Comparison of ENCODE assay signal across 13 cellular contexts in genomic region chr2:9702604-9703084, GRCh38.
DNase-seq lines count a peak whose midpoint lies in the region; ATAC-seq and TF ChIP-seq lines count a peak whose summit lies in the region.
"Had no signal": no experiment of that assay in that cellular context is flagged by ENCODE, and none has a peak within 500 bp of the region (broad histone marks: within the 10 kb centered on the region; RNA-seq: fewer than 3 reads in every experiment).

No MANE protein-coding gene starts in this region.

- H2AFZ ChIP-seq in GM23248 (no peak overlapping the region), neural progenitor cell (replicated peaks) (no peak overlapping the region), OCI-LY7 (ENCODE audit: low read length) (no peak overlapping the region)

- TF ChIP-seq POLR2A in adrenal gland (IDR thresholded peaks at IDR 0.05) = no peak

- H3K9ac ChIP-seq in GM23248 (peak overlapping the region; percentile 54), neural progenitor cell (no peak overlapping the region)

- peaks cover 20% of the 10 kb centered on the region for H3K27me3 Mint-ChIP-seq in activated CD8-positive, alpha-beta T cell treated with anti-CD3 and anti-CD28 coated beads, Interleukin-2, amount 10 ng/mL, durations not matched to agents 7 days and 5 days (ENCODE audit: low read depth)
- peaks cover 2% of the 10 kb centered on the region for H3K27me3 Mint-ChIP-seq in activated CD8-positive, alpha-beta T cell treated with anti-CD3 and anti-CD28 coated beads for 36 hours
- H3K27me3 Mint-ChIP-seq in activated T-helper 2 cell treated with anti-CD3 and anti-CD28 coated beads, Interferon-gamma antibody, Interleukin-2, Interleukin-4, amounts not matched to agents 10 μg/mL and 5 μg/mL and 100 μg/mL, durations not matched to agents 14 hours and 24 hours and 36 hours (ENCODE audit: low read depth) = no peaks in the 10 kb centered on the region
- H3K27me3 Mint-ChIP-seq in neural progenitor cell (ENCODE audit: insufficient read depth, low read depth) = peaks cover 12% of the 10 kb centered on the region
- no peaks in the 10 kb centered on the region for H3K27me3 Mint-ChIP-seq in chondrocyte (ENCODE audit: low read depth)

- CTCF ChIA-PET in activated CD8-positive, alpha-beta T cell treated with anti-CD3 and anti-CD28 coated beads, Interleukin-2, amount 10 ng/mL, durations not matched to agents 7 days and 5 days (lab: Charles Lee) = interaction anchor here (0.7 to 1.5 kb wide), 12 partner anchors 10 to 229 kb away, joined by 3 to 6 read pairs (median 4); partner anchors contain the start of gene YWHAQ
- CTCF ChIA-PET in activated CD8-positive, alpha-beta T cell treated with anti-CD3 and anti-CD28 coated beads for 36 hours (lab: Charles Lee) = interaction anchor here (0.6 to 1.2 kb wide), 6 partner anchors 9 to 72 kb away, joined by 3 to 6 read pairs (median 3); partner anchors contain the start of gene YWHAQ
- CTCF ChIA-PET in OCI-LY7 (lab: Charles Lee; ENCODE audit: unreplicated experiment) = no interaction called here

- peaks cover 3% of the 10 kb centered on the region for H3K36me3 Mint-ChIP-seq in activated CD8-positive, alpha-beta T cell treated with anti-CD3 and anti-CD28 coated beads, Interleukin-2, amount 10 ng/mL, durations not matched to agents 7 days and 5 days (ENCODE audit: low read depth)
- no peaks in the 10 kb centered on the region for H3K36me3 Mint-ChIP-seq in activated CD8-positive, alpha-beta T cell treated with anti-CD3 and anti-CD28 coated beads for 36 hours (ENCODE audit: low read depth)
- peaks cover 3% of the 10 kb centered on the region for H3K36me3 Mint-ChIP-seq in activated T-helper 2 cell treated with anti-CD3 and anti-CD28 coated beads, Interferon-gamma antibody, Interleukin-2, Interleukin-4, amounts not matched to agents 10 μg/mL and 5 μg/mL and 100 μg/mL, durations not matched to agents 14 hours and 24 hours and 36 hours (ENCODE audit: low read depth)
- no peaks in the 10 kb centered on the region for H3K36me3 Mint-ChIP-seq in neural progenitor cell
- H3K36me3 Mint-ChIP-seq in chondrocyte (ENCODE audit: low read depth) = no peaks in the 10 kb centered on the region

- H3K9me3 Mint-ChIP-seq in activated CD8-positive, alpha-beta T cell treated with anti-CD3 and anti-CD28 coated beads, Interleukin-2, amount 10 ng/mL, durations not matched to agents 7 days and 5 days (ENCODE audit: insufficient read depth) = no peaks in the 10 kb centered on the region
- H3K9me3 Mint-ChIP-seq in activated CD8-positive, alpha-beta T cell treated with anti-CD3 and anti-CD28 coated beads for 36 hours = peaks cover 3% of the 10 kb centered on the region
- peaks cover 14% of the 10 kb centered on the region for H3K9me3 Mint-ChIP-seq in activated T-helper 2 cell treated with anti-CD3 and anti-CD28 coated beads, Interferon-gamma antibody, Interleukin-2, Interleukin-4, amounts not matched to agents 10 μg/mL and 5 μg/mL and 100 μg/mL, durations not matched to agents 14 hours and 24 hours and 36 hours
- H3K9me3 Mint-ChIP-seq in neural progenitor cell (peaks cover 7% of the 10 kb centered on the region), chondrocyte (ENCODE audit: low read depth) (no peaks in the 10 kb centered on the region)

- peaks cover 51% of the 10 kb centered on the region for H3K4me1 Mint-ChIP-seq in activated CD8-positive, alpha-beta T cell treated with anti-CD3 and anti-CD28 coated beads, Interleukin-2, amount 10 ng/mL, durations not matched to agents 7 days and 5 days (ENCODE audit: low read depth)
- H3K4me1 Mint-ChIP-seq in activated CD8-positive, alpha-beta T cell treated with anti-CD3 and anti-CD28 coated beads for 36 hours (ENCODE audit: low read depth) = peaks cover 36% of the 10 kb centered on the region
- peaks cover 61% of the 10 kb centered on the region for H3K4me1 Mint-ChIP-seq in activated T-helper 2 cell treated with anti-CD3 and anti-CD28 coated beads, Interferon-gamma antibody, Interleukin-2, Interleukin-4, amounts not matched to agents 10 μg/mL and 5 μg/mL and 100 μg/mL, durations not matched to agents 14 hours and 24 hours and 36 hours (ENCODE audit: low read depth)
- peaks cover 41% of the 10 kb centered on the region for H3K4me1 Mint-ChIP-seq in neural progenitor cell
- peaks cover 32% of the 10 kb centered on the region for H3K4me1 Mint-ChIP-seq in chondrocyte (ENCODE audit: low read depth)

- no peak for TF ChIP-seq CTCF in activated CD8-positive, alpha-beta T cell treated with anti-CD3 and anti-CD28 coated beads for 36 hours (IDR thresholded peaks at IDR 0.05)
- TF ChIP-seq CTCF in neural progenitor cell (IDR thresholded peaks at IDR 0.05) (no peak), OCI-LY7 (conservative IDR thresholded peaks at IDR 0.05; ENCODE audit: low read length) (no peak), chondrocyte (IDR thresholded peaks at IDR 0.05) (no peak), adrenal gland (IDR thresholded peaks at IDR 0.05) (no peak)

- no peak for DNase-seq in activated CD8-positive, alpha-beta T cell treated with anti-CD3 and anti-CD28 coated beads, Interleukin-2, amount 10 ng/mL, durations not matched to agents 7 days and 5 days
- no peak for DNase-seq in activated CD8-positive, alpha-beta T cell treated with anti-CD3 and anti-CD28 coated beads for 36 hours
- DNase-seq in GM23248 (no peak), neural progenitor cell (ENCODE audit: low spot score) (no peak), OCI-LY7 (ENCODE audit: low spot score) (no peak), chondrocyte (ENCODE audit: low spot score) (no peak), adrenal gland (no peak)
- no peak for DNase-seq in activated T-helper 2 cell treated with anti-CD3 and anti-CD28 coated beads, Interferon-gamma antibody, Interleukin-2, Interleukin-4, amounts not matched to agents 10 μg/mL and 5 μg/mL and 100 μg/mL, durations not matched to agents 14 hours and 24 hours and 36 hours (ENCODE audit: low spot score)
- DNase-seq: cerebellar nuclear complex, naive B cell, NCI-H1105 had no signal

- peak overlapping the region; percentile 81 for H3K27ac ChIP-seq in GM23248
- no peak overlapping the region for H3K27ac ChIP-seq in neural progenitor cell
- H3K27ac ChIP-seq in OCI-LY7 (ENCODE audit: low read depth, low read length, poor library complexity, severe bottlenecking) = no peak overlapping the region
- H3K27ac ChIP-seq in adrenal gland = no peak overlapping the region
- H3K27ac ChIP-seq: gastrocnemius medialis, SK-N-MC had no signal

- in situ Hi-C loops in GM23248 (cut with MboI) = no loop called here

- peak overlapping the region; percentile 67 for H3K27ac Mint-ChIP-seq in activated CD8-positive, alpha-beta T cell treated with anti-CD3 and anti-CD28 coated beads, Interleukin-2, amount 10 ng/mL, durations not matched to agents 7 days and 5 days
- no peak overlapping the region for H3K27ac Mint-ChIP-seq in activated CD8-positive, alpha-beta T cell treated with anti-CD3 and anti-CD28 coated beads for 36 hours
- peak overlapping the region; percentile 83 for H3K27ac Mint-ChIP-seq in activated T-helper 2 cell treated with anti-CD3 and anti-CD28 coated beads, Interferon-gamma antibody, Interleukin-2, Interleukin-4, amounts not matched to agents 10 μg/mL and 5 μg/mL and 100 μg/mL, durations not matched to agents 14 hours and 24 hours and 36 hours
- peak overlapping the region; percentile 71 for H3K27ac Mint-ChIP-seq in neural progenitor cell
- no peak overlapping the region for H3K27ac Mint-ChIP-seq in chondrocyte (ENCODE audit: unreplicated experiment)

- H3K4me1 ChIP-seq in GM23248 (ENCODE audit: insufficient read depth) (peaks cover 27% of the 10 kb centered on the region), neural progenitor cell (no peaks in the 10 kb centered on the region), OCI-LY7 (ENCODE audit: insufficient read depth, low read length, poor library complexity, severe bottlenecking) (no peaks in the 10 kb centered on the region), adrenal gland (replicated peaks in 1 of 2) (no peaks in the 10 kb centered on the region)

- H3F3A ChIP-seq in GM23248 (ENCODE audit: insufficient read depth) = peaks cover 18% of the 10 kb centered on the region; the same call in 1 of the 2 replicates
- no peaks in the 10 kb centered on the region for H3F3A ChIP-seq in neural progenitor cell (ENCODE audit: low read depth)

- H3K4me3 ChIP-seq in GM23248 (no peak overlapping the region), neural progenitor cell (no peak overlapping the region), OCI-LY7 (ENCODE audit: low read depth, low read length, poor library complexity, severe bottlenecking) (no peak overlapping the region), adrenal gland (no peak overlapping the region)
- H3K4me3 ChIP-seq: gastrocnemius medialis, SK-N-MC had no signal

- H3K36me3 ChIP-seq in GM23248 (ENCODE audit: low read depth) (no peaks in the 10 kb centered on the region), neural progenitor cell (no peaks in the 10 kb centered on the region), OCI-LY7 (ENCODE audit: insufficient read depth, low read length) (no peaks in the 10 kb centered on the region), adrenal gland (replicated peaks in 1 of 2) (no peaks in the 10 kb centered on the region)
- H3K36me3 ChIP-seq: gastrocnemius medialis had no signal

- H4K20me1 ChIP-seq in GM23248 (ENCODE audit: insufficient read depth) = no peaks in the 10 kb centered on the region
- H4K20me1 ChIP-seq in neural progenitor cell (ENCODE audit: low read depth) = no peaks in the 10 kb centered on the region
- no peaks in the 10 kb centered on the region for H4K20me1 ChIP-seq in OCI-LY7 (ENCODE audit: insufficient read depth, low read length)

- H3K4me3 Mint-ChIP-seq in activated CD8-positive, alpha-beta T cell treated with anti-CD3 and anti-CD28 coated beads, Interleukin-2, amount 10 ng/mL, durations not matched to agents 7 days and 5 days = no peak overlapping the region
- no peak overlapping the region for H3K4me3 Mint-ChIP-seq in activated CD8-positive, alpha-beta T cell treated with anti-CD3 and anti-CD28 coated beads for 36 hours
- H3K4me3 Mint-ChIP-seq in activated T-helper 2 cell treated with anti-CD3 and anti-CD28 coated beads, Interferon-gamma antibody, Interleukin-2, Interleukin-4, amounts not matched to agents 10 μg/mL and 5 μg/mL and 100 μg/mL, durations not matched to agents 14 hours and 24 hours and 36 hours (ENCODE audit: low read depth) = no peak overlapping the region
- H3K4me3 Mint-ChIP-seq in neural progenitor cell (no peak overlapping the region), chondrocyte (ENCODE audit: unreplicated experiment) (no peak overlapping the region)
- H3K4me3 Mint-ChIP-seq: naive B cell had no signal

- no peaks in the 10 kb centered on the region for H3K9me3 ChIP-seq in GM23248 (ENCODE audit: low read depth)
- H3K9me3 ChIP-seq in neural progenitor cell (ENCODE audit: low read depth) = no peaks in the 10 kb centered on the region
- no peaks in the 10 kb centered on the region for H3K9me3 ChIP-seq in OCI-LY7 (ENCODE audit: low read length)
- no peaks in the 10 kb centered on the region for H3K9me3 ChIP-seq in adrenal gland (replicated peaks in 1 of 3)
- H3K9me3 ChIP-seq: gastrocnemius medialis had no signal

- H3K4me2 ChIP-seq in GM23248 (ENCODE audit: unreplicated experiment) = peak overlapping the region; percentile 76
- no peak overlapping the region for H3K4me2 ChIP-seq in neural progenitor cell
- H3K4me2 ChIP-seq in OCI-LY7 (ENCODE audit: low read length) = no peak overlapping the region

- ATAC-seq in activated CD8-positive, alpha-beta T cell treated with anti-CD3 and anti-CD28 coated beads, Interleukin-2, amount 10 ng/mL, durations not matched to agents 7 days and 5 days = no peak
- ATAC-seq in activated CD8-positive, alpha-beta T cell treated with anti-CD3 and anti-CD28 coated beads for 36 hours = no peak
- ATAC-seq: gastrocnemius medialis had no signal

- intact Hi-C loops in activated CD8-positive, alpha-beta T cell treated with anti-CD3 and anti-CD28 coated beads for 36 hours (cut with micrococcal nuclease) = loop anchor here (5.0 kb wide), 1 partner anchor 45 kb away; no protein-coding TSS in a partner anchor
- intact Hi-C loops in activated T-helper 2 cell treated with anti-CD3 and anti-CD28 coated beads, Interferon-gamma antibody, Interleukin-2, Interleukin-4, amounts not matched to agents 10 μg/mL and 5 μg/mL and 100 μg/mL, durations not matched to agents 14 hours and 24 hours and 36 hours (cut with micrococcal nuclease) = loop anchor here (1.0 to 2.0 kb wide), 3 partner anchors 10 to 72 kb away; partner anchors contain the start of gene YWHAQ
- intact Hi-C loops in OCI-LY7 (cut with micrococcal nuclease; ENCODE audit: unreplicated experiment) = no loop called here
- intact Hi-C loops in adrenal gland (cut with DNase I) = no loop called here

- H3K79me2 ChIP-seq in GM23248 (ENCODE audit: insufficient read depth) (no peaks in the 10 kb centered on the region), neural progenitor cell (ENCODE audit: low read depth) (no peaks in the 10 kb centered on the region), OCI-LY7 (ENCODE audit: insufficient read depth, low read depth, low read length) (no peaks in the 10 kb centered on the region)

- no TSS peak for BruUV-seq in OCI-LY7 (replicated peaks; lab: Mats Ljungman, UMichigan)

- POLR2A ChIA-PET in activated CD8-positive, alpha-beta T cell treated with anti-CD3 and anti-CD28 coated beads, Interleukin-2, amount 10 ng/mL, durations not matched to agents 7 days and 5 days (lab: Charles Lee) = interaction anchor here (0.8 to 1.7 kb wide), 6 partner anchors 21 to 147 kb away, joined by 3 to 7 read pairs (median 4); partner anchors contain the start of gene YWHAQ
- POLR2A ChIA-PET in activated CD8-positive, alpha-beta T cell treated with anti-CD3 and anti-CD28 coated beads for 36 hours (lab: Charles Lee) = interaction anchor here (0.6 to 2.9 kb wide), 8 partner anchors 10 to 139 kb away, joined by 3 to 14 read pairs (median 3); partner anchors contain the start of gene YWHAQ
- POLR2A ChIA-PET in OCI-LY7 (lab: Charles Lee) = no interaction called here

- H3K9me2 ChIP-seq in GM23248 (ENCODE audit: insufficient read depth) = no peaks in the 10 kb centered on the region
- no peaks in the 10 kb centered on the region for H3K9me2 ChIP-seq in OCI-LY7 (ENCODE audit: insufficient read depth, low read length)

- WGBS in GM23248 (ENCODE audit: low coverage in 1 of 2, low lambda C conversion rate in 2 of 2, missing lambda C conversion rate in 2 of 2), 2 experiments = 77 to 86% methylated on average over 3 of the region's 3 CpGs
- 75 to 95% (median 86%) methylated on average over 3 of the region's 3 CpGs for WGBS in adrenal gland, 4 donors

- H3K27me3 ChIP-seq in GM23248 (replicated peaks; ENCODE audit: insufficient read depth) (no peaks in the 10 kb centered on the region), neural progenitor cell (no peaks in the 10 kb centered on the region), adrenal gland (no peaks in the 10 kb centered on the region)
- H3K27me3 ChIP-seq: gastrocnemius medialis had no signal

Comparison
In these comparisons a context has a peak if more than half of its experiments do, and no peak if none do; other contexts are left out.
1. H3K27ac Mint-ChIP-seq: peak in activated CD8-positive, alpha-beta T cell treated with anti-CD3 and anti-CD28 coated beads, Interleukin-2, amount 10 ng/mL, durations not matched to agents 7 days and 5 days (single experiment), activated T-helper 2 cell treated with anti-CD3 and anti-CD28 coated beads, Interferon-gamma antibody, Interleukin-2, Interleukin-4, amounts not matched to agents 10 μg/mL and 5 μg/mL and 100 μg/mL, durations not matched to agents 14 hours and 24 hours and 36 hours (single experiment) and neural progenitor cell (single experiment); none in activated CD8-positive, alpha-beta T cell treated with anti-CD3 and anti-CD28 coated beads for 36 hours (single experiment) and chondrocyte (single experiment).
2. intact Hi-C loops: an anchor here in activated CD8-positive, alpha-beta T cell treated with anti-CD3 and anti-CD28 coated beads for 36 hours (5.0 kb wide) and activated T-helper 2 cell treated with anti-CD3 and anti-CD28 coated beads, Interferon-gamma antibody, Interleukin-2, Interleukin-4, amounts not matched to agents 10 μg/mL and 5 μg/mL and 100 μg/mL, durations not matched to agents 14 hours and 24 hours and 36 hours (1.0 to 2.0 kb wide); none called in OCI-LY7 and adrenal gland.